8 cellular contexts compared by ENCODE assay signal in the genomic region with DNA sequence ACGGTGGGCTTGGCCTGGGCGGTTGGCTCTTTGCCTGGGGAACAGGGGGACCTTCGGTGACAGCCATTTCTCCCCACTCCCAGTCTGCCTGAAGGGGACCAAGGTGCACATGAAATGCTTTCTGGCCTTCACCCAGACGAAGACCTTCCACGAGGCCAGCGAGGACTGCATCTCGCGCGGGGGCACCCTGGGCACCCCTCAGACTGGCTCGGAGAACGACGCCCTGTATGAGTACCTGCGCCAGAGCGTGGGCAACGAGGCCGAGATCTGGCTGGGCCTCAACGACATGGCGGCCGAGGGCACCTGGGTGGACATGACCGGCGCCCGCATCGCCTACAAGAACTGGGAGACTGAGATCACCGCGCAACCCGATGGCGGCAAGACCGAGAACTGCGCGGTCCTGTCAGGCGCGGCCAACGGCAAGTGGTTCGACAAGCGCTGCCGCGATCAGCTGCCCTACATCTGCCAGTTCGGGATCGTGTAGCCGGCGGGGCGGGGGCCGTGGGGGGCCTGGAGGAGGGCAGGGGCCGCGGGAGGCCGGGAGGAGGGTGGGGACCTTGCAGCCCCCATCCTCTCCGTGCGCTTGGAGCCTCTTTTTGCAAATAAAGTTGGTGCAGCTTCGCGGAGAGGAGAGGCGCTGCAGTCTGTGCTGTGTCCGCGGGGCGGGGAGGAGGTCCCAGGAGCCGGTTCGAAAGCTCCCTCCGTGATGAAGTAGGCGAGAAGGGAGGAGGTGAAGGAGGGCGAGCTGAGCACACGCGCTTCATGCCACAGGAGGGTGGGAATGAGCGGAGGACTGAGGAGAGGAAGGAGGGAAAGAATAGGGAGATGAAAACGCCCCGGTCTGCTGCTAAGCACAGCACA. TPM values are rescaled to one million over a fixed set of nuclear protein-coding genes. Genes with fewer than 3 reads are reported as not detected.
DNase-seq lines count a peak whose midpoint lies in the region; ATAC-seq lines count a peak whose summit lies in the region.

No MANE protein-coding gene starts in this region.

- no peak overlapping the region for H3K4me3 ChIP-seq in CD4-positive, alpha-beta memory T cell (ENCODE audit: low read length in 2 of 2)
- peak overlapping the region in 1 of 2 donors; percentile 61 for H3K4me3 ChIP-seq in neuronal stem cell (ENCODE audit: low read length in 2 of 2)
- H3K4me3 ChIP-seq in SJCRH30: no peak overlapping the region

- no peak for ATAC-seq in HG03280 (IDR thresholded peaks at IDR 0.05; ENCODE audit: unreplicated experiment)

- no peak overlapping the region for H4K91ac ChIP-seq in neuronal stem cell (ENCODE audit: low read depth, low read length, poor library complexity)

- no peak overlapping the region for H4K8ac ChIP-seq in neuronal stem cell (ENCODE audit: low read depth, low read length)

- no peaks in the 10 kb centered on the region for H3K9me3 ChIP-seq in CD4-positive, alpha-beta memory T cell (ENCODE audit: control insufficient read depth in 1 of 2, low read length in 2 of 2)
- H3K9me3 ChIP-seq in neuronal stem cell (replicated peaks in 1 of 2; ENCODE audit: control insufficient read depth in 2 of 2, insufficient read depth in 1 of 2, low read depth in 1 of 2, low read length in 2 of 2): no peaks in the 10 kb centered on the region
- no peaks in the 10 kb centered on the region for H3K9me3 ChIP-seq in SJCRH30 (replicated peaks)

- H3K4me2 ChIP-seq in neuronal stem cell (ENCODE audit: insufficient read depth, low read length, poor library complexity, severe bottlenecking): peak overlapping the region; percentile 55

- H2BK5ac ChIP-seq in neuronal stem cell (ENCODE audit: low read length): no peak overlapping the region

- H3K23ac ChIP-seq in neuronal stem cell (ENCODE audit: low read depth, low read length, poor library complexity): peak overlapping the region; percentile 40

- WGBS in neuronal stem cell (ENCODE audit: extremely low coverage in 2 of 2, insufficient read length in 2 of 2, insufficient replicate concordance in 1 of 2), 2 donors: no CpG with 5 or more reads among the region's 64 CpGs

- H3K18ac ChIP-seq in neuronal stem cell (ENCODE audit: low read length): peak overlapping the region; percentile 66

- H3K27me3 ChIP-seq in CD4-positive, alpha-beta memory T cell (ENCODE audit: insufficient read depth, low read length): no peaks in the 10 kb centered on the region
- H3K27me3 ChIP-seq in neuronal stem cell (ENCODE audit: control insufficient read depth in 3 of 3, insufficient read depth in 3 of 3, low read depth in 1 of 3, low read length in 3 of 3): peaks cover 0 to 27% (median 19%) of the 10 kb centered on the region in 3 experiments
- no peaks in the 10 kb centered on the region; the same call in 1 of the 2 replicates for H3K27me3 ChIP-seq in SJCRH30

- peak overlapping the region; percentile 53 for H3K9ac ChIP-seq in neuronal stem cell (ENCODE audit: low read depth, low read length, poor library complexity)

- CTCF ChIA-PET in CD4-positive, alpha-beta memory T cell (lab: Charles Lee; ENCODE audit: partially characterized antibody): interaction anchor here (0.8 to 20.4 kb wide), 31 partner anchors 8 to 630 kb away, joined by 3 to 688 read pairs (median 5); a partner anchor contains a TSS
- CTCF ChIA-PET in activated CD4-positive, alpha-beta memory T cell treated with anti-CD3 and anti-CD28 coated beads, Interleukin-2, amount 10 ng/mL, durations not matched to agents 7 days and 5 days (lab: Charles Lee): interaction anchor here (0.6 to 5.2 kb wide), 17 partner anchors 14 to 653 kb away, joined by 3 to 72 read pairs (median 6); a partner anchor contains a TSS

- H3K9me3 Mint-ChIP-seq in CD4-positive, alpha-beta memory T cell: peaks cover 0 to 2% (median 0%) of the 10 kb centered on the region in 8 donors
- H3K9me3 Mint-ChIP-seq in activated CD4-positive, alpha-beta memory T cell treated with anti-CD3 and anti-CD28 coated beads, Interleukin-2, amount 10 ng/mL, durations not matched to agents 7 days and 5 days: no peaks in the 10 kb centered on the region

- no peak overlapping the region for H3K4ac ChIP-seq in neuronal stem cell (ENCODE audit: low read length)

- H3K14ac ChIP-seq in neuronal stem cell (ENCODE audit: low read length): peak overlapping the region; percentile 42

- H3K4me1 ChIP-seq in CD4-positive, alpha-beta memory T cell (ENCODE audit: insufficient read depth, low read length): peaks cover 18% of the 10 kb centered on the region
- H3K4me1 ChIP-seq in neuronal stem cell (ENCODE audit: control insufficient read depth in 2 of 2, insufficient read depth in 1 of 2, low read depth in 1 of 2, low read length in 2 of 2) (peaks cover 2 to 4% of the 10 kb centered on the region in 2 donors), SJCRH30 (0 out of 2 replicates have a peak, but pooled peaks cover 2% of the 10 kb centered on the region)

- no peaks in the 10 kb centered on the region for H3K36me3 Mint-ChIP-seq in CD4-positive, alpha-beta memory T cell
- H3K36me3 Mint-ChIP-seq in activated CD4-positive, alpha-beta memory T cell treated with anti-CD3 and anti-CD28 coated beads, Interleukin-2, amount 10 ng/mL, durations not matched to agents 7 days and 5 days (ENCODE audit: low read depth): no peaks in the 10 kb centered on the region

- peaks cover 21 to 48% (median 31%) of the 10 kb centered on the region in 4 donors for H3K4me1 Mint-ChIP-seq in CD4-positive, alpha-beta memory T cell
- peaks cover 38% of the 10 kb centered on the region for H3K4me1 Mint-ChIP-seq in activated CD4-positive, alpha-beta memory T cell treated with anti-CD3 and anti-CD28 coated beads, Interleukin-2, amount 10 ng/mL, durations not matched to agents 7 days and 5 days

- no peak overlapping the region for H2BK120ac ChIP-seq in neuronal stem cell (ENCODE audit: low read depth, low read length)

- DNase-seq in CD4-positive, alpha-beta memory T cell: no peak
- peak; percentile 21 for DNase-seq in activated CD4-positive, alpha-beta memory T cell treated with anti-CD3 and anti-CD28 coated beads, Interleukin-2, amount 10 ng/mL, durations not matched to agents 7 days and 5 days
- DNase-seq in fibroblast of gingiva (ENCODE audit: low read depth) (peak; percentile 22), neuronal stem cell (ENCODE audit: low spot score) (no peak), D341Med (ENCODE audit: low spot score) (no peak), SJCRH30 (no peak), GM19238 (ENCODE audit: insufficient read length, low spot score) (no peak)

- H3K36me3 ChIP-seq in CD4-positive, alpha-beta memory T cell (ENCODE audit: insufficient read depth, low read length): no peaks in the 10 kb centered on the region
- H3K36me3 ChIP-seq in neuronal stem cell (replicated peaks in 1 of 2; ENCODE audit: control insufficient read depth in 2 of 2, insufficient read depth in 2 of 2, low read length in 2 of 2) (no peaks in the 10 kb centered on the region), SJCRH30 (no peaks in the 10 kb centered on the region)

- no peak overlapping the region for H2BK15ac ChIP-seq in neuronal stem cell (ENCODE audit: low read length)

- H2BK12ac ChIP-seq in neuronal stem cell (ENCODE audit: low read length): no peak overlapping the region

- no peak overlapping the region for H3K27ac ChIP-seq in CD4-positive, alpha-beta memory T cell (ENCODE audit: low read depth, low read length)
- H3K27ac ChIP-seq in neuronal stem cell (replicated peaks; ENCODE audit: low read length): no peak overlapping the region
- H3K27ac ChIP-seq in SJCRH30: no peak overlapping the region

- H3K4me3 Mint-ChIP-seq in CD4-positive, alpha-beta memory T cell: peak overlapping the region; percentile 70 to 89 (median 82)
- peak overlapping the region; percentile 57 for H3K4me3 Mint-ChIP-seq in activated CD4-positive, alpha-beta memory T cell treated with anti-CD3 and anti-CD28 coated beads, Interleukin-2, amount 10 ng/mL, durations not matched to agents 7 days and 5 days

- H2AK5ac ChIP-seq in neuronal stem cell (ENCODE audit: low read depth, low read length): no peak overlapping the region

- H3K27me3 Mint-ChIP-seq in CD4-positive, alpha-beta memory T cell: peaks cover 9 to 47% of the 10 kb centered on the region in 2 donors
- peaks cover 36% of the 10 kb centered on the region for H3K27me3 Mint-ChIP-seq in activated CD4-positive, alpha-beta memory T cell treated with anti-CD3 and anti-CD28 coated beads, Interleukin-2, amount 10 ng/mL, durations not matched to agents 7 days and 5 days

- peak overlapping the region in 5 of 7 donors; percentile 5 to 77 (median 33) for H3K27ac Mint-ChIP-seq in CD4-positive, alpha-beta memory T cell
- no peak overlapping the region for H3K27ac Mint-ChIP-seq in activated CD4-positive, alpha-beta memory T cell treated with anti-CD3 and anti-CD28 coated beads, Interleukin-2, amount 10 ng/mL, durations not matched to agents 7 days and 5 days

- H2AFZ ChIP-seq in neuronal stem cell (ENCODE audit: low read length): peak overlapping the region; percentile 74

- POLR2A ChIA-PET in CD4-positive, alpha-beta memory T cell (lab: Charles Lee; ENCODE audit: partially characterized antibody): interaction anchor here (0.8 to 3.9 kb wide), 12 partner anchors 15 to 173 kb away, joined by 3 to 20 read pairs (median 6); a partner anchor contains a TSS
- POLR2A ChIA-PET in activated CD4-positive, alpha-beta memory T cell treated with anti-CD3 and anti-CD28 coated beads, Interleukin-2, amount 10 ng/mL, durations not matched to agents 7 days and 5 days (lab: Charles Lee): interaction anchor here (0.6 to 2.8 kb wide), 8 partner anchors 24 to 307 kb away, joined by 3 to 14 read pairs (median 4); a partner anchor contains a TSS

- H3K79me1 ChIP-seq in neuronal stem cell (ENCODE audit: low read depth, low read length): no peaks in the 10 kb centered on the region

- intact Hi-C loops in CD4-positive, alpha-beta memory T cell (cut with micrococcal nuclease): loop anchor here (2.0 to 5.0 kb wide), 3 partner anchors 58 to 629 kb away; a partner anchor contains a TSS

RNA-seq across cellular contexts. Expression of a gene that starts 9.6 kb away (rescaled TPM):
- 1 to 10 TPM; 1.2 to 1.5 TPM for total RNA-seq in CD4-positive, alpha-beta memory T cell
- not detected for polyA plus RNA-seq in CD4-positive, alpha-beta memory T cell
- total RNA-seq in activated CD4-positive, alpha-beta memory T cell treated with anti-CD3 and anti-CD28 coated beads, Interleukin-2, amount 10 ng/mL, durations not matched to agents 7 days and 5 days: not detected
- polyA plus RNA-seq in neuronal stem cell (2013, experiment 1 of 2): 0.35 TPM
- polyA plus RNA-seq in neuronal stem cell (2013, experiment 2 of 2): 0.26 TPM
- not detected in 2 replicates for total RNA-seq in SJCRH30 (2014; rRNA removed; shearing (Covaris generic))

RNA-seq across cellular contexts. Expression of a gene that starts 59.6 kb away (rescaled TPM):
- total RNA-seq in CD4-positive, alpha-beta memory T cell: 10 to 100 TPM; 44.6 to 45.3 TPM
- polyA plus RNA-seq in CD4-positive, alpha-beta memory T cell: 10 to 100 TPM; 49.2 to 66.9 TPM
- 10 to 100 TPM; 38.0 to 40.8 TPM for total RNA-seq in activated CD4-positive, alpha-beta memory T cell treated with anti-CD3 and anti-CD28 coated beads, Interleukin-2, amount 10 ng/mL, durations not matched to agents 7 days and 5 days
- 64.4 TPM for polyA plus RNA-seq in neuronal stem cell (2013, experiment 1 of 2)
- 64.4 TPM for polyA plus RNA-seq in neuronal stem cell (2013, experiment 2 of 2)
- total RNA-seq in SJCRH30 (2014; rRNA removed; shearing (Covaris generic)): 41.8 and 49.2 TPM in 2 replicates

RNA-seq across cellular contexts. Expression of a gene that starts 59.7 kb away (rescaled TPM):
- total RNA-seq in CD4-positive, alpha-beta memory T cell: 10 to 100 TPM; 40.1 to 41.9 TPM
- 10 to 100 TPM; 35.4 to 36.1 TPM for polyA plus RNA-seq in CD4-positive, alpha-beta memory T cell
- total RNA-seq in activated CD4-positive, alpha-beta memory T cell treated with anti-CD3 and anti-CD28 coated beads, Interleukin-2, amount 10 ng/mL, durations not matched to agents 7 days and 5 days: 10 to 100 TPM; 46.6 to 51.6 TPM
- 39.5 TPM for polyA plus RNA-seq in neuronal stem cell (2013, experiment 1 of 2)
- polyA plus RNA-seq in neuronal stem cell (2013, experiment 2 of 2): 37.0 TPM
- 51.4 and 55.6 TPM in 2 replicates for total RNA-seq in SJCRH30 (2014; rRNA removed; shearing (Covaris generic))

Comparison
In these comparisons a context has a peak if more than half of its experiments do, and no peak if none do; other contexts are left out.
1. DNase-seq: peak in activated CD4-positive, alpha-beta memory T cell treated with anti-CD3 and anti-CD28 coated beads, Interleukin-2, amount 10 ng/mL, durations not matched to agents 7 days and 5 days (single experiment) and fibroblast of gingiva (single experiment); none in CD4-positive, alpha-beta memory T cell (0 of 5), neuronal stem cell (single experiment), D341Med (single experiment), SJCRH30 (0 of 2) and GM19238 (single experiment).